Comparison of ENCODE assay signal across 14 cellular contexts in the genomic region with DNA sequence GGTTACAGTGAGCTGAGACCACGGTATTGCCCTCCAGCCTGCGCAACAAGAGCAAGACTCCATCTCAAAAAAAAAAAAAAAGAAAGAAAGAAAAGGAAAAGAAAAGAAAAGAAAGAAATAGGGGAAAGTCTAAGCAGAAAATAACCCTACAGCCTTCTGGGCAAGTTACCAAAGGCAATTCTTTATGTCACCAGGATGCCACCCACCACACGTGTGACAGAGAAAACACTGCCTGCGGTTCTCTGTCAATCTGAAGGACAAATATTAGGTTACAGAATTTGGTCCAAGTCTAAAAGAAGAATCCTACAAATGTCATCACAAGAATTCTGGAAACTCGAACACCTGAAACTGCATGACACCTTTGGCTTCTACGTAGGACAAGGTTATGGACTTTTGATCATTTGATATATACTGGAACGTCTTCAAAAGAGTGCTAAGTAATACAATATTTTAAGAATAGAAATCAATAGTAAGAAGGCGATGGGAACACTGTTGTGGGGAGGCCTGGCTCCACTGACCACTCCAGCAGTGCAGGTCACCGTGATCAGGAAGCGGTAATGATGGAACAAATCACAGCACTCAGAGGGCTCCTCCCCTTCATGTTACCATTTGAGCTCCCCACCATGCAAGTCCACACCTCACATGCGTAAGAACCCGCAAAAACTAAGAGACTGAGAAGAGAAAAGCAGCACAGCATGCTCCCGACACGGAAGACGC.
DNase-seq lines count a peak whose midpoint lies in the region; ATAC-seq and TF ChIP-seq lines count a peak whose summit lies in the region.
"Had no signal": no experiment of that assay in that cellular context is flagged by ENCODE, and none has a peak within 500 bp of the region (broad histone marks: within the 10 kb centered on the region; RNA-seq: fewer than 3 reads in every experiment).

No MANE protein-coding gene starts in this region.

- H3K9me1 ChIP-seq in IMR-90 (ENCODE audit: insufficient read depth, low read length): peaks cover 7% of the 10 kb centered on the region

- H3K36me3 Mint-ChIP-seq in chondrocyte (ENCODE audit: low read depth): peaks cover 10% of the 10 kb centered on the region

- H3K4me2 ChIP-seq in IMR-90 (ENCODE audit: low read depth, low read length): peak overlapping the region; percentile 21; the same call in 1 of the 2 replicates

- H4K5ac ChIP-seq in IMR-90 (ENCODE audit: low read depth, low read length): no peak overlapping the region

- H3K4ac ChIP-seq in IMR-90 (ENCODE audit: low read depth, low read length): no peak overlapping the region

- no peak for TF ChIP-seq POLR2A in IMR-90 (IDR thresholded peaks at IDR 0.05; ENCODE audit: low read depth, low read length)

- H2AK9ac ChIP-seq in IMR-90 (replicated peaks; ENCODE audit: low read depth, low read length, poor library complexity): peak overlapping the region; percentile 37

- peak overlapping the region; percentile 57; the same call in 1 of the 2 replicates for H2AK5ac ChIP-seq in IMR-90 (ENCODE audit: low read depth, low read length)

- H3K4me1 Mint-ChIP-seq in chondrocyte (ENCODE audit: low read depth): peaks cover 22% of the 10 kb centered on the region

- no peak for TF ChIP-seq CTCF in IMR-90 (conservative IDR thresholded peaks at IDR 0.05; ENCODE audit: low read depth, low read length)
- TF ChIP-seq CTCF in chondrocyte (IDR thresholded peaks at IDR 0.05): no peak

- no peak for TF ChIP-seq RAD21 in IMR-90 (IDR thresholded peaks at IDR 0.05; ENCODE audit: low read length)

- H3K18ac ChIP-seq in IMR-90 (ENCODE audit: low read depth, low read length): no peak overlapping the region

- POLR2A ChIA-PET in IMR-90 (lab: Charles Lee; ENCODE audit: unreplicated experiment): no interaction called here

- H3K9me3 ChIP-seq in IMR-90 (ENCODE audit: control insufficient read depth, insufficient read depth, low read length) (no peaks in the 10 kb centered on the region), mucosa of rectum (ENCODE audit: control insufficient read depth in 2 of 2, low read length in 2 of 2) (no peaks in the 10 kb centered on the region)

- intact Hi-C loops in IMR-90 (cut with micrococcal nuclease): no loop called here

- no peak overlapping the region for H3K27ac ChIP-seq in IMR-90 (ENCODE audit: insufficient read depth, low read length)
- peak overlapping the region; percentile 57 to 64 for H3K27ac ChIP-seq in mucosa of rectum (ENCODE audit: low read depth in 2 of 2, low read length in 2 of 2)
- H3K27ac ChIP-seq in temporal lobe (ENCODE audit: low read depth, low read length): peak overlapping the region; percentile 92

- peaks cover 4% of the 10 kb centered on the region for H3K36me3 ChIP-seq in IMR-90 (ENCODE audit: control insufficient read depth, insufficient read depth, low read length)
- H3K36me3 ChIP-seq in mucosa of rectum (ENCODE audit: control insufficient read depth in 2 of 2, insufficient read depth in 2 of 2, low read length in 2 of 2): no peaks in the 10 kb centered on the region

- WGBS in IMR-90 (ENCODE audit: extremely low coverage in 2 of 2, insufficient read length in 1 of 2), 2 experiments: 77% methylated on average over 5 of the region's 15 CpGs; no CpG with 5 or more reads in 1 of the 2 experiments

- DNase-seq in IMR-90 (no peak), chondrocyte (ENCODE audit: low spot score) (no peak), NCI-H2227 (lab: John Stamatoyannopoulos, UW; ENCODE audit: unreplicated experiment) (no peak)
- DNase-seq: activated CD4-positive, alpha-beta T cell treated with anti-CD3 and anti-CD28 coated beads, Interleukin-2, amount 50 U/mL, for 1 hour; CD8-positive, alpha-beta T cell; stimulated activated CD4-positive, alpha-beta T cell treated with anti-CD3 and anti-CD28 coated beads, Interleukin-4, amount 100 ng/mL, for 1 hour; stimulated activated naive CD4-positive, alpha-beta T cell had no signal

- no peak overlapping the region for H3K56ac ChIP-seq in IMR-90 (ENCODE audit: extremely low read depth, insufficient read depth, low read length)

- peaks cover 19 to 34% of the 10 kb centered on the region in 2 experiments for H3K79me1 ChIP-seq in IMR-90 (ENCODE audit: low read depth in 1 of 2, low read length in 2 of 2)

- BruUV-seq in IMR-90 (replicated peaks; lab: Mats Ljungman, UMichigan): no TSS peak

- H3K4me3 Mint-ChIP-seq in chondrocyte (ENCODE audit: unreplicated experiment): peak overlapping the region; percentile 17
- H3K4me3 Mint-ChIP-seq: CD8-positive, alpha-beta T cell had no signal

- no peaks in the 10 kb centered on the region for H3K9me3 Mint-ChIP-seq in chondrocyte (ENCODE audit: low read depth)
- H3K9me3 Mint-ChIP-seq: activated T-helper 2 cell treated with anti-CD3 and anti-CD28 coated beads, Interferon-gamma antibody, Interleukin-2, Interleukin-4, amounts not matched to agents 10 μg/mL and 5 μg/mL and 100 μg/mL, durations not matched to agents 14 hours and 24 hours and 36 hours; CD8-positive, alpha-beta T cell had no signal

- H3K4me3 ChIP-seq in IMR-90 (ENCODE audit: insufficient read depth, low read depth, low read length) (no peak overlapping the region), mucosa of rectum (ENCODE audit: low read length in 2 of 2) (no peak overlapping the region)

- H2BK15ac ChIP-seq in IMR-90 (ENCODE audit: low read depth, low read length): no peak overlapping the region

- H4K91ac ChIP-seq in IMR-90 (ENCODE audit: insufficient read depth, low read depth, low read length): no peak overlapping the region

- peak overlapping the region; percentile 60 for H2AFZ ChIP-seq in IMR-90 (replicated peaks; ENCODE audit: low read length, poor library complexity)

- H3K4me1 ChIP-seq in IMR-90 (ENCODE audit: control insufficient read depth, insufficient read depth, low read length) (peaks cover 13% of the 10 kb centered on the region), mucosa of rectum (ENCODE audit: control insufficient read depth in 2 of 2, insufficient read depth in 2 of 2, low read length in 2 of 2) (peaks cover 11 to 12% of the 10 kb centered on the region in 2 donors)

- in situ Hi-C loops in IMR-90 (cut with MboI; ENCODE audit: low sequenced_read_pairs): no loop called here

- no peak overlapping the region for H2BK5ac ChIP-seq in IMR-90 (ENCODE audit: low read depth, low read length, poor library complexity, severe bottlenecking)

- H3K14ac ChIP-seq in IMR-90 (replicated peaks; ENCODE audit: low read depth, low read length): 0 out of 2 replicates have a peak overlapping the region, but pooled peaks have one; percentile 10

- H3K9ac ChIP-seq in IMR-90 (ENCODE audit: low read depth, low read length): no peak overlapping the region
- H3K9ac ChIP-seq in mucosa of rectum (ENCODE audit: low read depth in 1 of 2, low read length in 2 of 2): no peak overlapping the region

- CTCF ChIA-PET in IMR-90 (lab: Yijun Ruan, JAX): interaction anchor here (0.8 kb wide), 1 partner anchor 31 kb away, joined by 3 read pairs; no protein-coding TSS in a partner anchor

- H4K20me1 ChIP-seq in IMR-90 (ENCODE audit: insufficient read depth, low read length): peaks cover 46% of the 10 kb centered on the region

- no peak overlapping the region for H4K8ac ChIP-seq in IMR-90 (ENCODE audit: low read depth in 2 of 2, low read length in 2 of 2)

- H2BK20ac ChIP-seq in IMR-90 (ENCODE audit: low read depth, low read length): no peak overlapping the region

- no peak overlapping the region for H2BK120ac ChIP-seq in IMR-90 (ENCODE audit: low read depth, low read length)

- dilution Hi-C loops in IMR-90 (cut with HindIII; ENCODE audit: low sequenced_read_pairs, unreplicated experiment): no loop called here

- H3K27me3 ChIP-seq in IMR-90 (ENCODE audit: control insufficient read depth, insufficient read depth, low read length) (no peaks in the 10 kb centered on the region; the same call in 1 of the 2 replicates), mucosa of rectum (ENCODE audit: control insufficient read depth in 2 of 2, insufficient read depth in 2 of 2, low read length in 2 of 2) (no peaks in the 10 kb centered on the region)

- ATAC-seq in IMR-90 (ENCODE audit: low read depth) (no peak), HG02610 (IDR thresholded peaks at IDR 0.05; ENCODE audit: unreplicated experiment) (no peak), HG03045 (IDR thresholded peaks at IDR 0.05; ENCODE audit: unreplicated experiment) (no peak), GM18502 (IDR thresholded peaks at IDR 0.05; ENCODE audit: poor library complexity, unreplicated experiment) (no peak)
- ATAC-seq: CD8-positive, alpha-beta T cell had no signal

- H3K27me3 Mint-ChIP-seq in chondrocyte (ENCODE audit: low read depth): no peaks in the 10 kb centered on the region
- H3K27me3 Mint-ChIP-seq: progenitor cell of endocrine pancreas had no signal

- no peak overlapping the region for H3K23ac ChIP-seq in IMR-90 (ENCODE audit: low read depth, low read length)

- peak overlapping the region; percentile 88 for H3K27ac Mint-ChIP-seq in chondrocyte (ENCODE audit: unreplicated experiment)
- H3K27ac Mint-ChIP-seq: activated T-helper 2 cell treated with anti-CD3 and anti-CD28 coated beads, Interferon-gamma antibody, Interleukin-2, Interleukin-4, amounts not matched to agents 10 μg/mL and 5 μg/mL and 100 μg/mL, durations not matched to agents 14 hours and 24 hours and 36 hours; CD8-positive, alpha-beta T cell; progenitor cell of endocrine pancreas had no signal

TF ChIP-seq in IMR-90, 13 proteins besides CTCF, POLR2A, EP300 and RAD21:
- TF ChIP-seq, protein P1, sequence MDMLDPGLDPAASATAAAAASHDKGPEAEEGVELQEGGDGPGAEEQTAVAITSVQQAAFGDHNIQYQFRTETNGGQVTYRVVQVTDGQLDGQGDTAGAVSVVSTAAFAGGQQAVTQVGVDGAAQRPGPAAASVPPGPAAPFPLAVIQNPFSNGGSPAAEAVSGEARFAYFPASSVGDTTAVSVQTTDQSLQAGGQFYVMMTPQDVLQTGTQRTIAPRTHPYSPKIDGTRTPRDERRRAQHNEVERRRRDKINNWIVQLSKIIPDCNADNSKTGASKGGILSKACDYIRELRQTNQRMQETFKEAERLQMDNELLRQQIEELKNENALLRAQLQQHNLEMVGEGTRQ (IDR thresholded peaks at IDR 0.05; ENCODE audit: low read depth, low read length): no peak
- TF ChIP-seq MXI1 (IDR thresholded peaks at IDR 0.05; ENCODE audit: borderline replicate concordance, low read depth, low read length): no peak
- TF ChIP-seq CHD1 (IDR thresholded peaks at IDR 0.05; ENCODE audit: low read depth, low read length): no peak
TF ChIP-seq in IMR-90: peak in this region for 0.
